ENCODE assay signal across 1 cellular context in genomic region chr19:49014123-49014869, GRCh38.
TF ChIP-seq lines count a peak whose summit lies in the region.

No MANE protein-coding gene starts in this region.

TF ChIP-seq in IMR-90, 13 proteins besides CTCF, POLR2A, EP300 and RAD21 (continued from another document):
- no peak for TF ChIP-seq ELK1 (IDR thresholded peaks at IDR 0.05; ENCODE audit: borderline replicate concordance, low read depth, low read length)
- TF ChIP-seq RFX5 (IDR thresholded peaks at IDR 0.05; ENCODE audit: low read depth, low read length) = no peak
